In the genomic region with DNA sequence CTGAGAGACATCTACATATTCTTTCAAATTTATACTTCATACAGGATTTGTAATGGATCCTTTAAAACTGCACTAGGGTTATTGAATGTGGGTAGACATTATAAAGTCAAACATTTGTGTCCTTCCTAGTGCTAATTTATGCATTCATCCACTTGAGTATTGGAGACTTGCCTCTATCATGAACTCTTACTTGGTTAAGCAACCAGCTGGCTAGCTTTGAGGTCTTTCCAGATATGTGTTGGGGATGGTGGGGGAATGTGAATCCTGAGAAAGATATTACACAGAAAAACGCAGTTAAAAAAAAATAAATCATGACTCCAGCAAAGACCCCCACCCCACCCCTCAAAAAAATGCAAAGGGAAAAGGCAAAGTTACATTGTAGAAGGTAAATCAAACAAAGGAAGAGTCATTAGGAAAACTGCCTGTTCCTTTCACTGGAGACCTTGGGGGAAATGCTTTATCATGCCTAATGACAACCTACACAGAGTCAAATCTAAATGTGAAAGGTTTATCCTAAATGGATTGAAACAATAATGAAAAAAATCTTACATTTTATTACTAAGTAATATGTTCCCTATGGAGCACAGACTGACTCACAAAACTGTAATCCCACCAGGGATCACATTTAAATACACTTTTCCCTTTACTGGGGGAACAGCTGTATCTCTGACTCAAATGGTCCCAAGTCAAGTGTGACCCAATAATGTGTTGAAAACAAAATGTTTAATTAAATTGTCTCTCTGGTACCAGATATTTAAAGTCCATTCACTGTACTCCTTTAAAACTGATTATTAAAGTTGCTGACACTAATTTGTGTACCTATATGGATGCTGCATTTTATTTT, we compare ENCODE assay signal across 22 cellular contexts.
A peak's percentile ranks its signal among the peaks of the same experiment; 100 is the strongest.
DNase-seq lines count a peak whose midpoint lies in the region; ATAC-seq, FAIRE-seq and TF ChIP-seq lines count a peak whose summit lies in the region.
"Had no signal": no experiment of that assay in that cellular context is flagged by ENCODE, and none has a peak within 500 bp of the region (broad histone marks: within the 10 kb centered on the region; RNA-seq: fewer than 3 reads in every experiment).

No MANE protein-coding gene starts in this region.

- no peak overlapping the region for H2BK5ac ChIP-seq in H1 (ENCODE audit: low read depth, low read length)

- H3K18ac ChIP-seq in H1 (ENCODE audit: extremely low read depth, low read length) = no peak overlapping the region

- no TSS peak for BruUV-seq in A673 (replicated peaks; lab: Mats Ljungman, UMichigan)

- H4K8ac ChIP-seq in H1 (ENCODE audit: extremely low read depth, insufficient read depth, low read length) = no peak overlapping the region

- peaks cover 36% of the 10 kb centered on the region for H3K4me1 Mint-ChIP-seq in nephron
- H3K4me1 Mint-ChIP-seq: CD4-positive, alpha-beta memory T cell had no signal

- POLR2A ChIA-PET in A673 (lab: Charles Lee; ENCODE audit: low non-redundant PET) = no interaction called here
- POLR2A ChIA-PET in H1 (lab: Charles Lee; ENCODE audit: partially characterized antibody) = interaction anchor here (1.3 kb wide), 1 partner anchor 9 kb away, joined by 3 read pairs; no protein-coding TSS in a partner anchor

- no peaks in the 10 kb centered on the region for H3K23me2 ChIP-seq in H1 (ENCODE audit: low read depth, low read length)

- no peak for TF ChIP-seq EP300 in H1 (IDR thresholded peaks at IDR 0.05; ENCODE audit: borderline replicate concordance in 1 of 2, low read depth in 2 of 2, low read length in 2 of 2)
- TF ChIP-seq EP300 in suprapubic skin (IDR thresholded peaks at IDR 0.05) = no peak

- H2AFZ ChIP-seq in H1 (ENCODE audit: low read length) = no peak overlapping the region

- no peak overlapping the region for H2BK20ac ChIP-seq in H1 (ENCODE audit: low read length)

- peak overlapping the region; percentile 45 to 95 (median 59) for H3K27ac Mint-ChIP-seq in nephron
- H3K27ac Mint-ChIP-seq: CD4-positive, alpha-beta memory T cell had no signal

- no peak overlapping the region for H3K4me3 Mint-ChIP-seq in nephron
- H3K4me3 Mint-ChIP-seq: CD4-positive, alpha-beta memory T cell had no signal

- H3K27ac ChIP-seq in A673 (ENCODE audit: low read depth, low read length, poor library complexity, severe bottlenecking) (no peak overlapping the region), HUES48 (ENCODE audit: low read depth, low read length) (peak overlapping the region; percentile 77), H1 (ENCODE audit: low read depth, low read length) (0 out of 2 replicates have a peak overlapping the region, but pooled peaks have one; percentile 14), suprapubic skin (no peak overlapping the region)
- H3K27ac ChIP-seq: BLaER1 had no signal

- H3K14ac ChIP-seq in H1 (ENCODE audit: insufficient read length) = no peak overlapping the region

- H3K4me3 ChIP-seq in A673 (ENCODE audit: low read depth, low read length, poor library complexity, severe bottlenecking) = no peak overlapping the region
- peak overlapping the region; percentile 37 for H3K4me3 ChIP-seq in HUES48 (ENCODE audit: low read depth, low read length)
- H3K4me3 ChIP-seq in H1 (ENCODE audit: extremely low read depth in 1 of 4, insufficient read depth in 2 of 4, low read depth in 3 of 4, low read length in 4 of 4) = peak overlapping the region in 1 of 4 experiments; percentile 7; a peak in 1 of 8 replicates
- H3K4me3 ChIP-seq in suprapubic skin = no peak overlapping the region
- H3K4me3 ChIP-seq: BLaER1, K562 had no signal

- no peaks in the 10 kb centered on the region for H3K36me3 ChIP-seq in A673 (ENCODE audit: insufficient read depth, low read length, poor library complexity, severe bottlenecking)
- H3K36me3 ChIP-seq in HUES48 (ENCODE audit: control insufficient read depth, insufficient read depth, low read length) = no peaks in the 10 kb centered on the region
- H3K36me3 ChIP-seq in H1 (ENCODE audit: control insufficient read depth in 2 of 4, insufficient read depth in 4 of 4, low read length in 3 of 4) = no peaks in the 10 kb centered on the region; a peak in 1 of 8 replicates
- H3K36me3 ChIP-seq in suprapubic skin = no peaks in the 10 kb centered on the region
- H3K36me3 ChIP-seq: BLaER1 had no signal

- peak overlapping the region; percentile 36 for H4K91ac ChIP-seq in H1 (replicated peaks; ENCODE audit: insufficient read length, low read length)

- no peak overlapping the region for H3K56ac ChIP-seq in H1 (replicated peaks; ENCODE audit: insufficient read length, low read depth, low read length)

- FAIRE-seq in H1 (lab: Jason Lieb, UNC) = peak; percentile 19
- FAIRE-seq: A204.1, GM12891, H54, K562 had no signal

- WGBS in H1 (ENCODE audit: extremely low coverage in 1 of 2, insufficient coverage in 1 of 2, insufficient read length in 1 of 2, insufficient replicate concordance in 2 of 2, low coverage in 1 of 2, low lambda C conversion rate in 2 of 2, missing lambda C conversion rate in 1 of 2), 2 experiments = 5% methylated on average over 1 of the region's 1 CpG; no CpG with 5 or more reads in 1 of the 2 experiments
- 37% methylated on average over 1 of the region's 1 CpG for WGBS in suprapubic skin

- H2BK15ac ChIP-seq in H1 (ENCODE audit: low read length) = no peak overlapping the region

- CTCF ChIA-PET in A673 (lab: Charles Lee) = no interaction called here
- CTCF ChIA-PET in H1 (lab: Charles Lee; ENCODE audit: partially characterized antibody) = no interaction called here

- intact Hi-C loops in A673 (cut with micrococcal nuclease; ENCODE audit: unreplicated experiment) = no loop called here

- peak; percentile 18 for DNase-seq in A673 (ENCODE audit: low spot score)
- DNase-seq in H1 (ENCODE audit: low read depth in 1 of 2, low spot score in 2 of 2) = no peak
- no peak for DNase-seq in suprapubic skin (ENCODE audit: low spot score in 2 of 2)
- DNase-seq in stimulated activated naive CD4-positive, alpha-beta T cell (lab: John Stamatoyannopoulos, UW) = no peak
- DNase-seq: CD4-positive, alpha-beta memory T cell; DMS53; NCI-H1105; NCI-H2081 treated with DMSO at 0.1 percent for 48 hours; NCI-H510A; NCI-H774; OCI-M1; RPMI8226; SIG-M5 had no signal

- no peaks in the 10 kb centered on the region for H3K79me2 ChIP-seq in H1 (ENCODE audit: control insufficient read depth in 1 of 2, insufficient read depth in 2 of 2, low read length in 2 of 2)

- H4K20me1 ChIP-seq in H1 (replicated peaks in 1 of 2; ENCODE audit: control insufficient read depth in 1 of 2, insufficient read depth in 2 of 2, low read length in 2 of 2) = no peaks in the 10 kb centered on the region
- H4K20me1 ChIP-seq: BLaER1 had no signal

- peaks cover 14% of the 10 kb centered on the region for H3K4me1 ChIP-seq in A673 (ENCODE audit: insufficient read depth, low read length, poor library complexity, severe bottlenecking)
- peaks cover 33% of the 10 kb centered on the region for H3K4me1 ChIP-seq in HUES48 (ENCODE audit: control insufficient read depth, insufficient read depth, low read length)
- peaks cover 0 to 8% (median 1%) of the 10 kb centered on the region in 4 experiments; a peak in 4 of 7 replicates for H3K4me1 ChIP-seq in H1 (replicated peaks in 1 of 4; ENCODE audit: control insufficient read depth in 3 of 4, insufficient read depth in 4 of 4, low read length in 3 of 4)
- no peaks in the 10 kb centered on the region for H3K4me1 ChIP-seq in suprapubic skin
- H3K4me1 ChIP-seq: BLaER1 had no signal

- H3K9me3 ChIP-seq in A673 (ENCODE audit: low read depth, low read length, poor library complexity, severe bottlenecking) = peaks cover 7% of the 10 kb centered on the region
- peaks cover 4% of the 10 kb centered on the region; the same call in 1 of the 2 replicates for H3K9me3 ChIP-seq in HUES48 (ENCODE audit: control insufficient read depth, insufficient read depth, low read length)
- H3K9me3 ChIP-seq in H1 (ENCODE audit: insufficient read depth in 2 of 2, low read depth in 1 of 2, low read length in 1 of 2) = peaks cover 9% of the 10 kb centered on the region in 2 experiments
- H3K9me3 ChIP-seq in suprapubic skin = no peaks in the 10 kb centered on the region
- H3K9me3 ChIP-seq: BLaER1 had no signal

- H3K79me1 ChIP-seq in H1 (ENCODE audit: low read depth, low read length) = no peaks in the 10 kb centered on the region

- H2BK12ac ChIP-seq in H1 (ENCODE audit: low read depth, low read length) = no peak overlapping the region

- H2AK5ac ChIP-seq in H1 (ENCODE audit: low read depth, low read length) = no peak overlapping the region

- H3K9ac ChIP-seq in HUES48 (ENCODE audit: low read depth, low read length) (peak overlapping the region; percentile 53; the same call in 1 of the 2 replicates), H1 (replicated peaks in 1 of 4; ENCODE audit: extremely low read depth in 1 of 4, low read depth in 3 of 4, low read length in 3 of 4) (no peak overlapping the region)
- H3K9ac ChIP-seq: BLaER1 had no signal

- H3K23ac ChIP-seq in H1 (ENCODE audit: insufficient read length) = no peak overlapping the region

- H3K9me3 Mint-ChIP-seq in nephron = peaks cover 15% of the 10 kb centered on the region

- no peak overlapping the region for H3K4ac ChIP-seq in H1 (replicated peaks; ENCODE audit: insufficient read length, low read depth, low read length)

- H4K5ac ChIP-seq in H1 (ENCODE audit: insufficient read length, low read depth, low read length) = peak overlapping the region; percentile 12

- no peaks in the 10 kb centered on the region for H3K27me3 Mint-ChIP-seq in nephron (ENCODE audit: low read depth)
- H3K27me3 Mint-ChIP-seq: CD4-positive, alpha-beta memory T cell had no signal

- peaks cover 3% of the 10 kb centered on the region for H3K36me3 Mint-ChIP-seq in nephron (ENCODE audit: low read depth)
- H3K36me3 Mint-ChIP-seq: CD4-positive, alpha-beta memory T cell had no signal

- TF ChIP-seq POLR2A in H1 (IDR thresholded peaks at IDR 0.05; ENCODE audit: control extremely low read depth in 1 of 2, low read depth in 2 of 2, low read length in 2 of 2) (no peak), suprapubic skin (IDR thresholded peaks at IDR 0.05) (no peak)

- H3K4me2 ChIP-seq in H1 (ENCODE audit: insufficient read depth in 1 of 2, low read depth in 2 of 2, low read length in 2 of 2) = peak overlapping the region in 1 of 2 experiments; percentile 25; a peak in 1 of 4 replicates
- H3K4me2 ChIP-seq: BLaER1 had no signal

- no peaks in the 10 kb centered on the region for H3K27me3 ChIP-seq in A673 (replicated peaks; ENCODE audit: insufficient read depth, low read depth, low read length, poor library complexity)
- no peaks in the 10 kb centered on the region for H3K27me3 ChIP-seq in HUES48 (ENCODE audit: control insufficient read depth, insufficient read depth, low read length)
- H3K27me3 ChIP-seq in H1 (replicated peaks in 1 of 4; ENCODE audit: control insufficient read depth in 3 of 4, extremely low read depth in 1 of 4, insufficient read depth in 3 of 4, low read length in 3 of 4) = no peaks in the 10 kb centered on the region
- no peaks in the 10 kb centered on the region for H3K27me3 ChIP-seq in suprapubic skin
- H3K27me3 ChIP-seq: BLaER1 had no signal

- ATAC-seq in GM21381 (IDR thresholded peaks at IDR 0.05; ENCODE audit: unreplicated experiment) (no peak), GM18517 (IDR thresholded peaks at IDR 0.05; ENCODE audit: unreplicated experiment) (no peak)
- ATAC-seq: K562 had no signal

- peak overlapping the region; percentile 50 for H2BK120ac ChIP-seq in H1 (replicated peaks; ENCODE audit: low read depth, low read length)

- no peak for TF ChIP-seq CTCF in A673 (conservative IDR thresholded peaks at IDR 0.05; ENCODE audit: low read depth, low read length)
- TF ChIP-seq CTCF in H1 (IDR thresholded peaks at IDR 0.05; ENCODE audit: control extremely low read depth in 1 of 3, insufficient read depth in 1 of 3, low read depth in 1 of 3, low read length in 3 of 3) = no peak
- no peak for TF ChIP-seq CTCF in nephron (IDR thresholded peaks at IDR 0.05; ENCODE audit: unreplicated experiment in 3 of 3)
- no peak for TF ChIP-seq CTCF in suprapubic skin (IDR thresholded peaks at IDR 0.05)

- no peak for TF ChIP-seq RAD21 in H1 (IDR thresholded peaks at IDR 0.05 in 1 of 2, conservative IDR thresholded peaks at IDR 0.05 in 1 of 2; ENCODE audit: low read depth in 2 of 2, low read length in 2 of 2)

Comparison
In these comparisons a context has a peak if more than half of its experiments do, and no peak if none do; other contexts are left out.
1. H3K27ac ChIP-seq: peak in HUES48 (single experiment) and H1 (single experiment); none in A673 (single experiment) and suprapubic skin (single experiment).